ENCODE assay signal across 8 cellular contexts in genomic region chr5:6158974-6159863, GRCh38.
DNase-seq lines count a peak whose midpoint lies in the region; ATAC-seq and TF ChIP-seq lines count a peak whose summit lies in the region.

No MANE protein-coding gene starts in this region.

- no peaks in the 10 kb centered on the region for H3K36me3 ChIP-seq in BE2C

- no peaks in the 10 kb centered on the region for H3K36me3 Mint-ChIP-seq in stimulated activated memory B cell treated with anti-CD40 and anti-IgM and Interleukin-4, amounts not matched to agents 10 μg/mL and 1 μg/mL and 100 μg/mL, for 72 hours

- H3K4me3 ChIP-seq in BE2C (ENCODE audit: low read depth, low read length) (peak overlapping the region; percentile 50), astrocyte of the spinal cord (ENCODE audit: low read depth, low read length) (no peak overlapping the region)

- TF ChIP-seq CTCF in BE2C (IDR thresholded peaks at IDR 0.05; ENCODE audit: low read depth, low read length) (no peak), astrocyte of the spinal cord (IDR thresholded peaks at IDR 0.05; ENCODE audit: low read depth, low read length) (no peak)

- in situ Hi-C loops in astrocyte of the spinal cord (cut with HindIII; ENCODE audit: low sequenced_read_pairs) = no loop called here

- DNase-seq in BE2C (peak; percentile 51), NCI-H1092 treated with DMSO at 0.1 percent for 48 hours (lab: John Stamatoyannopoulos, UW) (peak; percentile 75), astrocyte of the spinal cord (ENCODE audit: low read depth, low spot score) (peak; percentile 78), kidney tubule cell (ENCODE audit: low spot score) (peak; percentile 68), SKM-1 (lab: John Stamatoyannopoulos, UW; ENCODE audit: unreplicated experiment) (no peak), SIG-M5 (lab: John Stamatoyannopoulos, UW) (no peak)

- H3K4me1 Mint-ChIP-seq in stimulated activated memory B cell treated with anti-CD40 and anti-IgM and Interleukin-4, amounts not matched to agents 10 μg/mL and 1 μg/mL and 100 μg/mL, for 72 hours = no peaks in the 10 kb centered on the region

- peaks cover 55% of the 10 kb centered on the region for H3K27me3 Mint-ChIP-seq in stimulated activated memory B cell treated with anti-CD40 and anti-IgM and Interleukin-4, amounts not matched to agents 10 μg/mL and 1 μg/mL and 100 μg/mL, for 72 hours

- H3K9me3 Mint-ChIP-seq in stimulated activated memory B cell treated with anti-CD40 and anti-IgM and Interleukin-4, amounts not matched to agents 10 μg/mL and 1 μg/mL and 100 μg/mL, for 72 hours = no peaks in the 10 kb centered on the region

- H3K27me3 ChIP-seq in BE2C = no peaks in the 10 kb centered on the region

- no peak for ATAC-seq in stimulated activated memory B cell treated with anti-CD40 and anti-IgM and Interleukin-4, amounts not matched to agents 10 μg/mL and 1 μg/mL and 100 μg/mL, for 72 hours
- no peak for ATAC-seq in GM19351 (IDR thresholded peaks at IDR 0.05; ENCODE audit: unreplicated experiment)

- no peak overlapping the region for H3K4me3 Mint-ChIP-seq in stimulated activated memory B cell treated with anti-CD40 and anti-IgM and Interleukin-4, amounts not matched to agents 10 μg/mL and 1 μg/mL and 100 μg/mL, for 72 hours

- H3K27ac Mint-ChIP-seq in stimulated activated memory B cell treated with anti-CD40 and anti-IgM and Interleukin-4, amounts not matched to agents 10 μg/mL and 1 μg/mL and 100 μg/mL, for 72 hours = no peak overlapping the region

- H3K4me1 ChIP-seq in BE2C = peaks cover 9% of the 10 kb centered on the region; the same call in 1 of the 2 replicates

- no peaks in the 10 kb centered on the region for H3K9me3 ChIP-seq in BE2C

Comparison
In these comparisons a context has a peak if more than half of its experiments do, and no peak if none do; other contexts are left out.
1. DNase-seq: peak in BE2C (single experiment), NCI-H1092 treated with DMSO at 0.1 percent for 48 hours (single experiment), astrocyte of the spinal cord (single experiment) and kidney tubule cell (single experiment); none in SKM-1 (single experiment) and SIG-M5 (single experiment).